21 cellular contexts compared by ENCODE assay signal in the genomic region with DNA sequence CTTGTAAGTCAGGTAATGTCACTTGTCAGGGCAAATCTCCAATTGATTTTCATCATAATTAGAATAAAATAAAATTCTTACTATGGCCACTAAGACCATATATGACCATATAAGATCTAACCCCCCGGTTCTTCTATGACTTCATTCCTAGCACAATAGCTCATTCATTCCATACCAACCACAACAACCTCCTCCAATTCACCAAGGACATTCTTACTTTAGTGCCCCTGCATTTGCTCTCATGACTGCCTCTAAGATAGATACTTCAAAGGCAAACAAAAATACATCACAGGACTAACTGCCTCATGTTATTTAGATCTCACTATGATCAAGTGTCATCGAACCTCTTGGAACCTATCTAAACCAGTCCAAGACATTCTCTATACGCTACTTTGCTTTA.
DNase-seq lines count a peak whose midpoint lies in the region; ATAC-seq and TF ChIP-seq lines count a peak whose summit lies in the region.
"Had no signal": no experiment of that assay in that cellular context is flagged by ENCODE, and none has a peak within 500 bp of the region (broad histone marks: within the 10 kb centered on the region; RNA-seq: fewer than 3 reads in every experiment).

No MANE protein-coding gene starts in this region.

- no peak overlapping the region for H3K4me3 ChIP-seq in choroid plexus epithelial cell (ENCODE audit: low read depth, low read length)
- H3K4me3 ChIP-seq: adrenal gland, tibial nerve had no signal

- DNase-seq in Daoy (ENCODE audit: low read depth) = peak; percentile 61
- peak; percentile 60 for DNase-seq in M059J (ENCODE audit: low read depth)
- DNase-seq in choroid plexus epithelial cell (ENCODE audit: low read depth) = peak; percentile 76
- DNase-seq in myocyte (ENCODE audit: low read depth) = peak; percentile 72
- DNase-seq in stimulated activated naive CD8-positive, alpha-beta T cell treated with anti-CD3 and anti-CD28 coated beads, Interleukin-15, Interleukin-2, amounts not matched to agents 100 U/mL and 50 U/mL, for 24 hours = no peak
- no peak for DNase-seq in activated effector memory CD4-positive, alpha-beta T cell treated with anti-CD3 and anti-CD28 coated beads, Interleukin-2, amount 50 U/mL, for 16 hours
- DNase-seq: activated CD4-positive, alpha-beta memory T cell treated with anti-CD3 and anti-CD28 coated beads, Interleukin-2, amount 10 ng/mL, durations not matched to agents 7 days and 5 days; adrenal gland; BE2C; dermis blood vessel endothelial cell; DMS53; GOT3; NCI-H1048; NCI-H2227 treated with DMSO at 0.1 percent for 48 hours; right cardiac atrium; SHP77 treated with DMSO at 0.1 percent for 48 hours; stimulated activated CD4-positive, alpha-beta T cell treated with anti-CD3 and anti-CD28 coated beads, Interleukin-4, amount 100 ng/mL, for 24 hours had no signal

- TF ChIP-seq CTCF in choroid plexus epithelial cell (conservative IDR thresholded peaks at IDR 0.05; ENCODE audit: low read depth, low read length) = no peak

- no peak for ATAC-seq in stimulated activated naive CD8-positive, alpha-beta T cell treated with anti-CD3 and anti-CD28 coated beads, Interleukin-15, Interleukin-2, amounts not matched to agents 100 U/mL and 50 U/mL, for 24 hours
- ATAC-seq in GM21360 (IDR thresholded peaks at IDR 0.05; ENCODE audit: unreplicated experiment) (no peak), GM18498 (IDR thresholded peaks at IDR 0.05; ENCODE audit: unreplicated experiment) (no peak)
- ATAC-seq: natural killer cell treated with Interleukin-12 subunit alpha and Interleukin-12 subunit beta and Interleukin-15 and Interleukin-18, amount 100 ng/mL, for 72 hours; right cardiac atrium had no signal

Comparison
In these comparisons a context has a peak if more than half of its experiments do, and no peak if none do; other contexts are left out.
1. DNase-seq: peak in Daoy (single experiment), M059J (single experiment), choroid plexus epithelial cell (single experiment) and myocyte (single experiment); none in stimulated activated naive CD8-positive, alpha-beta T cell treated with anti-CD3 and anti-CD28 coated beads, Interleukin-15, Interleukin-2, amounts not matched to agents 100 U/mL and 50 U/mL, for 24 hours (single experiment) and activated effector memory CD4-positive, alpha-beta T cell treated with anti-CD3 and anti-CD28 coated beads, Interleukin-2, amount 50 U/mL, for 16 hours (single experiment).